In genomic region chrX:123964155-123964554, GRCh38 we compare ENCODE assay signal across 8 cellular contexts. TPM values are rescaled to one million over a fixed set of nuclear protein-coding genes. Genes with fewer than 3 reads are reported as not detected.
A peak's percentile ranks its signal among the peaks of the same experiment; 100 is the strongest.
DNase-seq lines count a peak whose midpoint lies in the region; ATAC-seq and TF ChIP-seq lines count a peak whose summit lies in the region.

No MANE protein-coding gene starts in this region.

- peaks cover 55% of the 10 kb centered on the region for H4K20me1 ChIP-seq in DND-41 (ENCODE audit: insufficient read depth, low read length)
- peaks cover 58% of the 10 kb centered on the region for H4K20me1 ChIP-seq in neural progenitor cell (ENCODE audit: low read depth)

- H3K9me3 ChIP-seq in DND-41 (ENCODE audit: insufficient read depth, low read length, severe bottlenecking): no peaks in the 10 kb centered on the region
- H3K9me3 ChIP-seq in ectodermal cell (ENCODE audit: control insufficient read depth, low read length): no peaks in the 10 kb centered on the region
- no peaks in the 10 kb centered on the region for H3K9me3 ChIP-seq in neural progenitor cell (ENCODE audit: low read depth)

- H3K4me1 ChIP-seq in DND-41 (ENCODE audit: insufficient read depth, low read length) (peaks cover 47% of the 10 kb centered on the region), ectodermal cell (ENCODE audit: control insufficient read depth, insufficient read depth, low read length) (no peaks in the 10 kb centered on the region), neural progenitor cell (peaks cover 11% of the 10 kb centered on the region)

- H3K27ac ChIP-seq in DND-41 (ENCODE audit: low read length): peak overlapping the region; percentile 40; the same call in 1 of the 2 replicates
- no peak overlapping the region for H3K27ac ChIP-seq in ectodermal cell (ENCODE audit: insufficient read depth, low read depth, low read length, poor library complexity, severe bottlenecking)
- no peak overlapping the region for H3K27ac ChIP-seq in neural progenitor cell

- peaks cover 96% of the 10 kb centered on the region for H3K79me2 ChIP-seq in DND-41 (ENCODE audit: insufficient read depth, low read length)
- H3K79me2 ChIP-seq in neural progenitor cell (ENCODE audit: low read depth): peaks cover 92% of the 10 kb centered on the region

- H3K9ac ChIP-seq in DND-41 (ENCODE audit: low read depth, low read length) (peak overlapping the region; percentile 96), neural progenitor cell (peak overlapping the region; percentile 22)

- H3K36me3 Mint-ChIP-seq in neural progenitor cell: peaks cover 22% of the 10 kb centered on the region

- WGBS in ectodermal cell, 2 experiments: no CpG with 5 or more reads among the region's 2 CpGs

- H3K4me3 ChIP-seq in DND-41 (ENCODE audit: low read depth in 1 of 2, low read length in 2 of 2) (peak overlapping the region; percentile 78 to 82; a peak in 3 of 4 replicates), ectodermal cell (ENCODE audit: insufficient read depth, low read depth, low read length) (peak overlapping the region; percentile 72), neural progenitor cell (peak overlapping the region; percentile 90)

- TF ChIP-seq CTCF in DND-41 (IDR thresholded peaks at IDR 0.05; ENCODE audit: borderline replicate concordance, extremely low read depth, low read length, poor library complexity, severe bottlenecking) (no peak), neural progenitor cell (IDR thresholded peaks at IDR 0.05) (no peak)

- DNase-seq in DND-41 (no peak), NCI-H82 (lab: John Stamatoyannopoulos, UW) (peak; percentile 50), neural progenitor cell (ENCODE audit: low spot score) (no peak), activated gamma-delta T cell (lab: John Stamatoyannopoulos, UW) (no peak), NCI-H2081 treated with DMSO at 0.1 percent for 48 hours (lab: John Stamatoyannopoulos, UW) (no peak), RKO (ENCODE audit: low spot score) (no peak)

- H3K27ac Mint-ChIP-seq in neural progenitor cell: peak overlapping the region; percentile 96

- peak overlapping the region; percentile 93 for H3K4me3 Mint-ChIP-seq in neural progenitor cell

- peaks cover 7% of the 10 kb centered on the region for H3K27me3 Mint-ChIP-seq in neural progenitor cell (ENCODE audit: insufficient read depth, low read depth)

- peak overlapping the region; percentile 72 for H3K4me2 ChIP-seq in DND-41 (ENCODE audit: insufficient read depth, low read length)
- H3K4me2 ChIP-seq in neural progenitor cell: peak overlapping the region; percentile 82

- H3K36me3 ChIP-seq in DND-41 (ENCODE audit: insufficient read depth, low read length) (peaks cover 8% of the 10 kb centered on the region), ectodermal cell (ENCODE audit: control insufficient read depth, insufficient read depth, low read length) (no peaks in the 10 kb centered on the region), neural progenitor cell (no peaks in the 10 kb centered on the region)

- H3K4me1 Mint-ChIP-seq in neural progenitor cell: peaks cover 21% of the 10 kb centered on the region

- H3K9me3 Mint-ChIP-seq in neural progenitor cell: peaks cover 18% of the 10 kb centered on the region

- ATAC-seq in DND-41 (ENCODE audit: insufficient read depth, low read depth) (no peak), HG03097 (IDR thresholded peaks at IDR 0.05; ENCODE audit: low FRiP score, unreplicated experiment) (no peak)

- H2AFZ ChIP-seq in DND-41 (ENCODE audit: low read depth, low read length) (no peak overlapping the region), neural progenitor cell (replicated peaks) (no peak overlapping the region)

- H3F3A ChIP-seq in neural progenitor cell (ENCODE audit: low read depth): peaks cover 21% of the 10 kb centered on the region

- H3K27me3 ChIP-seq in DND-41 (ENCODE audit: insufficient read depth, low read length, poor library complexity) (no peaks in the 10 kb centered on the region), ectodermal cell (ENCODE audit: control insufficient read depth, insufficient read depth, low read length, poor library complexity, severe bottlenecking) (no peaks in the 10 kb centered on the region), neural progenitor cell (no peaks in the 10 kb centered on the region)

RNA-seq across cellular contexts. Expression of gene STAG2, which starts 2.6 kb away (rescaled TPM):
- polyA plus RNA-seq in ectodermal cell (2013, experiment 1 of 4): 69.9 TPM
- polyA plus RNA-seq in ectodermal cell (2013, experiment 2 of 4): 76.2 TPM
- polyA plus RNA-seq in ectodermal cell (2013, experiment 3 of 4): 66.4 TPM
- 71.4 TPM for polyA plus RNA-seq in ectodermal cell (2013, experiment 4 of 4)
- 102 and 132 TPM in 2 replicates for total RNA-seq in neural progenitor cell (ENCODE audit: low replicate concordance)
